ENCODE assay signal across 8 cellular contexts in genomic region chr1:226064168-226064815, GRCh38. TPM values are rescaled to one million over a fixed set of nuclear protein-coding genes. Genes with fewer than 3 reads are reported as not detected.
A peak's percentile ranks its signal among the peaks of the same experiment; 100 is the strongest.
DNase-seq lines count a peak whose midpoint lies in the region; ATAC-seq and TF ChIP-seq lines count a peak whose summit lies in the region.

No MANE protein-coding gene starts in this region.

- H3K27ac ChIP-seq in Peyer's patch (peak overlapping the region; percentile 90 to 99 (median 98)), mesodermal cell (ENCODE audit: low read depth, low read length, severe bottlenecking) (peak overlapping the region; percentile 100), vagina (peak overlapping the region; percentile 100)

- H3K4me1 ChIP-seq in Peyer's patch (peaks cover 0 to 54% (median 13%) of the 10 kb centered on the region in 4 donors), mesodermal cell (ENCODE audit: control insufficient read depth, insufficient read depth, low read length, poor library complexity, severe bottlenecking) (peaks cover 8% of the 10 kb centered on the region), vagina (peaks cover 66% of the 10 kb centered on the region)

- TF ChIP-seq CTCF in AG10803 (conservative IDR thresholded peaks at IDR 0.05; ENCODE audit: low read length) (peak; percentile 63), GM12872 (IDR thresholded peaks at IDR 0.05; ENCODE audit: insufficient read depth, low read depth, low read length) (peak; percentile 59), Peyer's patch (IDR thresholded peaks at IDR 0.05) (peak; percentile 50 to 95 (median 89)), vagina (IDR thresholded peaks at IDR 0.05) (peak; percentile 50 to 85 (median 85))

- no peaks in the 10 kb centered on the region for H3K27me3 ChIP-seq in Peyer's patch
- no peaks in the 10 kb centered on the region for H3K27me3 ChIP-seq in vagina

- peaks cover 51% of the 10 kb centered on the region for H3K4me1 Mint-ChIP-seq in central memory CD8-positive, alpha-beta T cell

- H3K9me3 Mint-ChIP-seq in central memory CD8-positive, alpha-beta T cell, result no peaks in the 10 kb centered on the region

- peak; percentile 12 for ATAC-seq in central memory CD8-positive, alpha-beta T cell (replicated peaks; ENCODE audit: extremely low read depth, poor library complexity, severe bottlenecking)
- no peak for ATAC-seq in GM21825 (IDR thresholded peaks at IDR 0.05; ENCODE audit: unreplicated experiment)

- peak overlapping the region; percentile 100 for H3K4me3 Mint-ChIP-seq in central memory CD8-positive, alpha-beta T cell

- intact Hi-C loops in vagina (cut with DNase I), result loop anchor here (2.0 to 10.0 kb wide), 3 partner anchors 57 to 121 kb away; partner anchors contain the start of gene ACBD3

- no peaks in the 10 kb centered on the region for H3K27me3 Mint-ChIP-seq in central memory CD8-positive, alpha-beta T cell

- WGBS in mesodermal cell (ENCODE audit: insufficient coverage in 2 of 2), 2 experiments, result no CpG with 5 or more reads among the region's 13 CpGs

- H3K27ac Mint-ChIP-seq in central memory CD8-positive, alpha-beta T cell (ENCODE audit: low read depth), result peak overlapping the region; percentile 99

- TF ChIP-seq POLR2A in Peyer's patch (IDR thresholded peaks at IDR 0.05) (peak; percentile 59 to 75), vagina (IDR thresholded peaks at IDR 0.05) (no peak)

- DNase-seq in AG10803 (ENCODE audit: low read depth) (no peak), Peyer's patch (peak in 1 of 3 donors; percentile 63), vagina (ENCODE audit: extremely low spot score in 2 of 2) (no peak), SHP77 (lab: John Stamatoyannopoulos, UW) (no peak)
- DNase-seq in central memory CD8-positive, alpha-beta T cell (ENCODE audit: low spot score in 2 of 2), result peak in 1 of 2 donors; percentile 22

- H3K36me3 ChIP-seq in Peyer's patch (peaks cover 0 to 37% (median 0%) of the 10 kb centered on the region in 3 donors), mesodermal cell (ENCODE audit: control insufficient read depth, insufficient read depth, low read length) (peaks cover 51% of the 10 kb centered on the region), vagina (peaks cover 0 to 36% of the 10 kb centered on the region in 2 donors)

- H3K4me3 ChIP-seq in AG10803 (ENCODE audit: low read length), result peak overlapping the region; percentile 82
- peak overlapping the region; percentile 59 to 84 (median 72) for H3K4me3 ChIP-seq in Peyer's patch
- H3K4me3 ChIP-seq in mesodermal cell (ENCODE audit: extremely low read depth, insufficient read depth, low read length, poor library complexity, severe bottlenecking), result peak overlapping the region; percentile 95
- H3K4me3 ChIP-seq in vagina, result peak overlapping the region; percentile 58 to 88

- H3K36me3 Mint-ChIP-seq in central memory CD8-positive, alpha-beta T cell (ENCODE audit: insufficient read depth), result peaks cover 63% of the 10 kb centered on the region

- H3K9me3 ChIP-seq in Peyer's patch, result no peaks in the 10 kb centered on the region
- no peaks in the 10 kb centered on the region for H3K9me3 ChIP-seq in mesodermal cell (ENCODE audit: control insufficient read depth, low read length)
- no peaks in the 10 kb centered on the region for H3K9me3 ChIP-seq in vagina

RNA-seq across cellular contexts. Expression of gene H3-3A, which starts 1.8 kb away (rescaled TPM):
- total RNA-seq in Peyer's patch (100 to 1,000 TPM; 202 to 340 (median 291) TPM), vagina (263 TPM)
- polyA plus RNA-seq in mesodermal cell (2013, experiment 1 of 2), result 906 TPM
- 1,001 TPM for polyA plus RNA-seq in mesodermal cell (2013, experiment 2 of 2)

Comparison
In these comparisons a context has a peak if more than half of its experiments do, and no peak if none do; other contexts are left out.
1. POLR2A ChIP-seq: peak in Peyer's patch (2 of 2); none in vagina (0 of 2).
2. Peak in every context shown above with its lines, with median percentiles within 50 percentile points of each other: H3K4me3 ChIP-seq, CTCF ChIP-seq and H3K27ac ChIP-seq.